Comparison of ENCODE assay signal across 14 cellular contexts in genomic region chr7:911791-912480, GRCh38.
"Had no signal": no experiment of that assay in that cellular context is flagged by ENCODE, and none has a peak within 500 bp of the region (broad histone marks: within the 10 kb centered on the region; RNA-seq: fewer than 3 reads in every experiment).

No MANE protein-coding gene starts in this region.

- H3K27me3 Mint-ChIP-seq: activated naive CD8-positive, alpha-beta T cell treated with anti-CD3 and anti-CD28 coated beads, Interleukin-2, amount 50 U/mL, for 24 hours; effector memory CD8-positive, alpha-beta T cell; stimulated activated naive CD8-positive, alpha-beta T cell treated with anti-CD3 and anti-CD28 coated beads, Interleukin-15, amount 100 ng/mL, for 72 hours had no signal

- H3K36me3 ChIP-seq: gastrocnemius medialis, lower lobe of right lung, tibial artery had no signal

- ATAC-seq: activated naive CD8-positive, alpha-beta T cell treated with anti-CD3 and anti-CD28 coated beads, Interleukin-2, amount 50 U/mL, for 24 hours; effector memory CD8-positive, alpha-beta T cell; gastrocnemius medialis; lower lobe of right lung; stimulated activated naive CD8-positive, alpha-beta T cell treated with anti-CD3 and anti-CD28 coated beads, Interleukin-15, amount 100 ng/mL, for 72 hours had no signal

- H3K27ac Mint-ChIP-seq: activated naive CD8-positive, alpha-beta T cell treated with anti-CD3 and anti-CD28 coated beads, Interleukin-2, amount 50 U/mL, for 24 hours; activated T-helper 1 cell treated with anti-CD3 and anti-CD28 coated beads, Interleukin-12 subunit alpha, Interleukin-12 subunit beta, Interleukin-2, Interleukin-4 antibody, amounts not matched to agents 30 ng/mL and 10 ng/mL and 1 ng/mL, durations not matched to agents 14 hours and 24 hours and 36 hours had no signal

- H3K27ac ChIP-seq: epithelial cell of prostate, gastrocnemius medialis, lower lobe of right lung, skin epidermis, tibial artery had no signal

- H3K4me3 Mint-ChIP-seq: activated naive CD8-positive, alpha-beta T cell treated with anti-CD3 and anti-CD28 coated beads, Interleukin-2, amount 50 U/mL, for 24 hours; activated T-helper 1 cell treated with anti-CD3 and anti-CD28 coated beads, Interleukin-12 subunit alpha, Interleukin-12 subunit beta, Interleukin-2, Interleukin-4 antibody, amounts not matched to agents 30 ng/mL and 10 ng/mL and 1 ng/mL, durations not matched to agents 14 hours and 24 hours and 36 hours; effector memory CD8-positive, alpha-beta T cell; stimulated activated naive CD8-positive, alpha-beta T cell treated with anti-CD3 and anti-CD28 coated beads, Interleukin-15, amount 100 ng/mL, for 72 hours had no signal

- H3K9me3 Mint-ChIP-seq: activated naive CD8-positive, alpha-beta T cell treated with anti-CD3 and anti-CD28 coated beads, Interleukin-2, amount 50 U/mL, for 24 hours; activated T-helper 1 cell treated with anti-CD3 and anti-CD28 coated beads, Interleukin-12 subunit alpha, Interleukin-12 subunit beta, Interleukin-2, Interleukin-4 antibody, amounts not matched to agents 30 ng/mL and 10 ng/mL and 1 ng/mL, durations not matched to agents 14 hours and 24 hours and 36 hours; effector memory CD8-positive, alpha-beta T cell; nephron; stimulated activated naive CD8-positive, alpha-beta T cell treated with anti-CD3 and anti-CD28 coated beads, Interleukin-15, amount 100 ng/mL, for 72 hours had no signal

- H3K4me1 ChIP-seq: gastrocnemius medialis, lower lobe of right lung had no signal

- H3K9me3 ChIP-seq: gastrocnemius medialis, lower lobe of right lung, tibial artery had no signal

- H3K27me3 ChIP-seq: tibial artery had no signal

- H3K4me3 ChIP-seq: gastrocnemius medialis, lower lobe of right lung, skin epidermis, tibial artery had no signal

- DNase-seq: activated CD4-positive, alpha-beta T cell treated with anti-CD3 and anti-CD28 coated beads for 4 hours; activated naive CD4-positive, alpha-beta T cell; activated naive CD8-positive, alpha-beta T cell treated with anti-CD3 and anti-CD28 coated beads, Interleukin-2, amount 50 U/mL, for 24 hours; effector memory CD8-positive, alpha-beta T cell; gastrocnemius medialis; lower lobe of right lung; stimulated activated CD4-positive, alpha-beta T cell treated with anti-CD3 and anti-CD28 coated beads, Interleukin-4, amount 100 ng/mL, for 4 hours; stimulated activated naive CD8-positive, alpha-beta T cell treated with anti-CD3 and anti-CD28 coated beads, Interleukin-15, amount 100 ng/mL, for 72 hours; T-helper 1 cell; tibial artery had no signal
